In the genomic region with DNA sequence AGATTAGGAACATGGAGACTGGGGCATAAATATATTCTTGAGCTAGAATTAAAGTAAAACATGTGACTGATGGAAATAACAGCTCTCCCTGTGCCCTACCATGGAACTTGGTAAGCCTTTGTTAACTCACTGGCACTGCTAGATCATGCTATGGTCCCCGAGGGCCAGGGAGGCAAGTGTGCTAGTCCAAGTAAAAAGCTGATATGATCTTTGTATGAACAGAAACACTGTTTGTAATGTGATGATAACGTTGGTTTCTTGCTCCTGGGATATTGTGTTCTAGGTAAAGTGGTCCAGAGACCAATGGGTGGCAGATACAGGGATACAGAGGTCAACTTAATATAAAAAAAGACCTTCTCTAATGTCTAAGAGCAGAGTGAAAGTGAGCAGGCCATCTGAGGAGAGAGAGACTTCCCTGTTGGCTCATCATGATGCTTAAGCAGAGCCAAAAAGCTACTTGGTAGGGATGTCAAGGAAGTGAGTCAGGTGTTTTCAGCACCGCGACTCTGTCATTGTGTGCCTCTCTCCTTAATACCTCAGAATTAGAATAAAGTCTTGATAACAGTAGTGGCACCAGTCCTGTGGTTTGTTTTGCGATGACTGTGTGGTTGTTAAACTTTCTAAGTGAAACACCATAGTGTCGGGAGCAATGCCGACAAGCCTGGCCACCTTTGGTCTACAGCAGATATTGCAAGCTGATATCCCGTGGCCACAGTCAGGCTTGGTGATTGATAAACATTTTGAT, we compare ENCODE assay signal across 8 cellular contexts. TPM values are rescaled to one million over a fixed set of nuclear protein-coding genes. Genes with fewer than 3 reads are reported as not detected.
DNase-seq lines count a peak whose midpoint lies in the region; ATAC-seq lines count a peak whose summit lies in the region.

No MANE protein-coding gene starts in this region.

- intact Hi-C loops in head of caudate nucleus (cut with DNase I), result no loop called here

- ATAC-seq in CD4-positive, CD25-positive, alpha-beta regulatory T cell (ENCODE audit: low read depth in 2 of 2), result peak; percentile 84 to 89
- peak; percentile 56 for ATAC-seq in GM19463 (IDR thresholded peaks at IDR 0.05; ENCODE audit: unreplicated experiment)
- peak; percentile 51 for ATAC-seq in HG03469 (IDR thresholded peaks at IDR 0.05; ENCODE audit: unreplicated experiment)

- no peaks in the 10 kb centered on the region for H3K9me3 ChIP-seq in CD4-positive, CD25-positive, alpha-beta regulatory T cell (ENCODE audit: control insufficient read depth in 2 of 2, low read length in 2 of 2)

- peaks cover 10% of the 10 kb centered on the region for H3K36me3 Mint-ChIP-seq in CD4-positive, CD25-positive, alpha-beta regulatory T cell

- peaks cover 13% of the 10 kb centered on the region for H3K4me1 ChIP-seq in CD4-positive, CD25-positive, alpha-beta regulatory T cell (ENCODE audit: control insufficient read depth, insufficient read depth, low read length, poor library complexity, severe bottlenecking)

- no peaks in the 10 kb centered on the region for H3K36me3 ChIP-seq in CD4-positive, CD25-positive, alpha-beta regulatory T cell (ENCODE audit: control insufficient read depth, insufficient read depth, low read length)

- no peaks in the 10 kb centered on the region for H3K27me3 Mint-ChIP-seq in CD4-positive, CD25-positive, alpha-beta regulatory T cell

- H3K27ac Mint-ChIP-seq in CD4-positive, CD25-positive, alpha-beta regulatory T cell, result peak overlapping the region; percentile 24 to 69 (median 39)

- H3K27me3 ChIP-seq in CD4-positive, CD25-positive, alpha-beta regulatory T cell (ENCODE audit: control insufficient read depth, insufficient read depth, low read length), result no peaks in the 10 kb centered on the region

- H3K4me1 Mint-ChIP-seq in CD4-positive, CD25-positive, alpha-beta regulatory T cell, result peaks cover 7 to 33% (median 24%) of the 10 kb centered on the region in 4 donors

- peak overlapping the region; percentile 66 for H3K4me3 ChIP-seq in CD4-positive, CD25-positive, alpha-beta regulatory T cell (ENCODE audit: low read depth, low read length)

- peak overlapping the region in 2 of 4 donors; percentile 3 to 36 for H3K4me3 Mint-ChIP-seq in CD4-positive, CD25-positive, alpha-beta regulatory T cell

- no peaks in the 10 kb centered on the region for H3K9me3 Mint-ChIP-seq in CD4-positive, CD25-positive, alpha-beta regulatory T cell

- peak in 2 of 3 donors; percentile 29 to 80 for DNase-seq in CD4-positive, CD25-positive, alpha-beta regulatory T cell
- DNase-seq in activated CD8-positive, alpha-beta memory T cell treated with anti-CD3 and anti-CD28 coated beads, Interleukin-2, amount 50 U/mL, for 24 hours (ENCODE audit: extremely low read depth), result peak; percentile 47
- DNase-seq in iris pigment epithelial cell (ENCODE audit: low read depth) (peak; percentile 72), head of caudate nucleus (no peak), NCI-H2107 (lab: John Stamatoyannopoulos, UW) (no peak), NCI-H82 treated with DMSO at 0.1 percent for 48 hours (lab: John Stamatoyannopoulos, UW; ENCODE audit: unreplicated experiment) (no peak)

- no peak overlapping the region for H3K27ac ChIP-seq in CD4-positive, CD25-positive, alpha-beta regulatory T cell (ENCODE audit: insufficient read depth, low read length, poor library complexity, severe bottlenecking)

RNA-seq across cellular contexts. Expression of gene BICD1, which starts 27.7 kb away (rescaled TPM):
- 23.6 TPM for total RNA-seq in CD4-positive, CD25-positive, alpha-beta regulatory T cell
- 1 to 10 TPM; 8.0 to 9.6 (median 8.8) TPM for polyA plus RNA-seq in CD4-positive, CD25-positive, alpha-beta regulatory T cell

Comparison
In these comparisons a context has a peak if more than half of its experiments do, and no peak if none do; other contexts are left out.
1. DNase-seq: peak in CD4-positive, CD25-positive, alpha-beta regulatory T cell (2 of 3), activated CD8-positive, alpha-beta memory T cell treated with anti-CD3 and anti-CD28 coated beads, Interleukin-2, amount 50 U/mL, for 24 hours (single experiment) and iris pigment epithelial cell (single experiment); none in head of caudate nucleus (0 of 42), NCI-H2107 (single experiment) and NCI-H82 treated with DMSO at 0.1 percent for 48 hours (single experiment).
2. Peak in every context shown above with its lines, with median percentiles within 50 percentile points of each other: ATAC-seq.